In the genomic region with DNA sequence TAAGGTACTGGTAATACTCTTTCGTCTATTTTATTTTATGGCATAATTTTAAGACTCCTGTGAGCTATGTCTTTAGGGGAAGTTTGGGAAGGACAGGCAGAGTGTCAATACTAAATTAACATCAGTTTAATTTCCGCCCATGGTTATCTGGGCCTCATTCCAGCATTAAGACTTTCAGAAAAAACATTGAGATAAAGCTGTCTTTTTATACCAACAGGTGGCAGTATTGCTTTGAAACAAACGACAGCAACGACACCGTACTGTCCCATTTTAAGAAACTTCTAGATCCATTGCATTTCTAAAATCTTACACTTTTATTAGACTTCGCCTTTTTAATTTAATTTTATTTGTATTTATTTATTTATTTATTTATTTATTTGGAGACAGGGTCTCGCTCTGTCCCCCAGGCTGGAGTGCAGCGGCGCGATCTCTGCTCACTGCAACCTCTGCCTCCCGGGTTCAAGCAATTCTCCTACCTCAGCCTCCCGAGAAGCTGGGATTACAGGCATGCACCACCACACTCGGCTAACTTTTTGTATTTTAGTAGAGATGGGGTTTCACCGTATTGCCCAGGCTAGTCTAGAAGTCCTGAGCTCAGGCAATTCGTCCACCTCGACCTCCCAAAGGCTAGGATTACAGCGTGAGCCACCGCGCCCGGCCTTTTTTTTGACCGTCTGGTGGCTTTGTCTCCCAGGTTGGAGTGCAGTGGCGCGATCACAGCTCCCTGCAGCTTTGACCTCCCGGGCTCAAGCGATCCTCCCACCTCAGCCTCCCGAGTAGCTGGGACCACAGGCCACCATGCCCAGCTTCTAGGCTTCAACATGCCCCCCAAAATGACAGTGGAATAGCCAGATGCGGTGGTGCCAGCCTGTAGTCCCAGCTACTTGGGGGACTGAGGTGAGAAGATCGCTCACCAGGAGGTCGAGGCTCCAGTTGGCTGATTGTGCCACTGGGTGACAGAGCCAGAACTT, we compare ENCODE assay signal across 9 cellular contexts.
A peak's percentile ranks its signal among the peaks of the same experiment; 100 is the strongest.
DNase-seq lines count a peak whose midpoint lies in the region; ATAC-seq and TF ChIP-seq lines count a peak whose summit lies in the region.
"Had no signal": no experiment of that assay in that cellular context is flagged by ENCODE, and none has a peak within 500 bp of the region (broad histone marks: within the 10 kb centered on the region; RNA-seq: fewer than 3 reads in every experiment).

No MANE protein-coding gene starts in this region.

- H3K36me3 Mint-ChIP-seq in CD14-positive monocyte, result no peaks in the 10 kb centered on the region
- peaks cover 2% of the 10 kb centered on the region for H3K36me3 Mint-ChIP-seq in T-helper 17 cell (ENCODE audit: low read depth)

- intact Hi-C loops in CD14-positive monocyte (cut with micrococcal nuclease), result loop anchor here (2.0 to 10.0 kb wide), 4 partner anchors 81 to 439 kb away; a partner anchor contains a TSS
- intact Hi-C loops in ovary (cut with DNase I), result loop anchor here in 1 of 4 donors (5.0 kb wide), 1 partner anchor 1114 kb away; no protein-coding TSS in a partner anchor

- H3K4me3 ChIP-seq in ovary, result no peak overlapping the region
- H3K4me3 ChIP-seq: SJCRH30 had no signal

- peaks cover 0 to 3% (median 3%) of the 10 kb centered on the region in 7 donors for H3K9me3 Mint-ChIP-seq in CD14-positive monocyte

- H3K4me3 Mint-ChIP-seq in CD14-positive monocyte (peak overlapping the region in 1 of 2 donors; percentile 82), T-helper 17 cell (no peak overlapping the region)

- peak; percentile 73 for TF ChIP-seq CTCF in CD14-positive monocyte (IDR thresholded peaks at IDR 0.05)
- peak in 2 of 3 donors; percentile 41 to 47 for TF ChIP-seq CTCF in ovary (IDR thresholded peaks at IDR 0.05)

- no peak overlapping the region for H3K27ac ChIP-seq in ovary
- H3K27ac ChIP-seq: SJCRH30 had no signal

- no peak for TF ChIP-seq POLR2A in ovary (IDR thresholded peaks at IDR 0.05)

- no peak for TF ChIP-seq EP300 in ovary (IDR thresholded peaks at IDR 0.05)

- DNase-seq in CD14-positive monocyte (ENCODE audit: low spot score) (no peak), NCI-H1417 treated with DMSO at 0.1 percent for 48 hours (lab: John Stamatoyannopoulos, UW) (peak; percentile 23), T-helper 17 cell (no peak), fibroblast of the conjunctiva (ENCODE audit: low read depth) (peak; percentile 70), ovary (no peak), NCI-H1930 (lab: John Stamatoyannopoulos, UW) (no peak)

- H3K4me1 Mint-ChIP-seq in CD14-positive monocyte (peaks cover 10% of the 10 kb centered on the region), T-helper 17 cell (peaks cover 8% of the 10 kb centered on the region)

- H3K27me3 Mint-ChIP-seq in CD14-positive monocyte (ENCODE audit: low read depth in 3 of 3) (peaks cover 0 to 4% (median 2%) of the 10 kb centered on the region in 3 donors), T-helper 17 cell (peaks cover 11% of the 10 kb centered on the region)

- H3K27me3 ChIP-seq in ovary, result no peaks in the 10 kb centered on the region
- H3K27me3 ChIP-seq: SJCRH30 had no signal

- H3K36me3 ChIP-seq in ovary, result no peaks in the 10 kb centered on the region
- H3K36me3 ChIP-seq: SJCRH30 had no signal

- H3K27ac Mint-ChIP-seq in CD14-positive monocyte, result peak overlapping the region in 1 of 7 donors; percentile 22
- peak overlapping the region; percentile 53 for H3K27ac Mint-ChIP-seq in T-helper 17 cell

- ATAC-seq in GM18868 (IDR thresholded peaks at IDR 0.05; ENCODE audit: unreplicated experiment), result peak; percentile 69
- peak; percentile 84 for ATAC-seq in T-helper 17 cell
- ATAC-seq in HG03520 (IDR thresholded peaks at IDR 0.05; ENCODE audit: unreplicated experiment), result no peak

- H3K9me3 ChIP-seq in T-helper 17 cell (ENCODE audit: control insufficient read depth, low read length, poor library complexity, severe bottlenecking), result no peaks in the 10 kb centered on the region
- H3K9me3 ChIP-seq in ovary, result no peaks in the 10 kb centered on the region

- H3K4me1 ChIP-seq in ovary (ENCODE audit: insufficient read depth), result no peaks in the 10 kb centered on the region

- 76 to 77% (median 76%) methylated on average over 29 of the region's 29 CpGs for WGBS in ovary, 3 donors

Comparison
In these comparisons a context has a peak if more than half of its experiments do, and no peak if none do; other contexts are left out.
1. DNase-seq: peak in NCI-H1417 treated with DMSO at 0.1 percent for 48 hours (single experiment) and fibroblast of the conjunctiva (single experiment); none in CD14-positive monocyte (single experiment), T-helper 17 cell (0 of 3), ovary (0 of 5) and NCI-H1930 (0 of 2).